ENCODE assay signal across 1 cellular context in the genomic region with DNA sequence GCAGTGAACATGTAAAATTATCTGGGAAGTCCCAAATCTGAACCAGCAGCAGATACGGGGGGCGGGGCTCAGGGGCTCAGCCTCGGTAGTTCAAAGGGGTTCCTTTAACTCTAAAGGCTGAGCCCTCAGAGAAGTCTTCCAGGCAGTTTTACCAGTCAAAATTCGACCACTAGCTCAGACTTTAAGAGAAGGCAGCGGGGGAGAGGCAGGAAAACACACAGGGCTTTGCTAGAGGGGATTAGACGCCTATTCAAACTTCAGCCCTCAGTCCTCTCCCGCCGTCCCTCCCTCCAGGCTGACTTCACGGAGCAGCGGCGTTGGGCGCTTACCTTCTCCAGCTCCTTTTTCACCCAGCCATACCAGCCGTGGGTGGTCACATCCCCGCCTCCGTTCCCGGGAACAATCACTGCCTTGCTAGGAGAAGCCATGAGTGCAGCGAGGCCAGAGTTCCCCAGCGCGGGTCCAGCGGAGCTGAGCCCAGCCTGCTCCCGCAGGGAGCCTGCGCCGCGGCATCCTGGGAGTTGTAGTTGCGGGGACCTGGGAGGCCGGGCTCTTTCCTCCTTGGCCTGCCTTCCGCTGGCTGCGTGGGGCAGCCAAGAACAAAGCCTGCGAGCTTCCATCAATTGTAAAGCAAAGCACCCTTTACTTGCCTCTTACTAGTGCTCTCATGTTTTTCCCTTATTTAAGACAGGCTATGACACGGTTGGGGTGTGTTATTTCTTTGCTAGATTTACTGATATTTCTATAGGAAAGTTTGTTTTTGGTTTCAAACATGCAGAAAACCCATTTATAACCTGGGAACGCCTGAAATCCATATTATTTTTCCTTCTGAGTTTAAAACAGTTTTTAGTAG.
TF ChIP-seq lines count a peak whose summit lies in the region.

Gene RBBP9, minus strand, starts transcription at position 486 of the 853 bp plus-strand sequence. Its CDS starts 58 bp downstream, at position 428.

TF ChIP-seq in H1, 55 proteins besides CTCF, POLR2A, EP300 and RAD21 (continued from another document):
- TF ChIP-seq SRF (IDR thresholded peaks at IDR 0.05; ENCODE audit: low read depth, low read length) (no peak), YY1 (IDR thresholded peaks at IDR 0.05; ENCODE audit: low read depth, low read length) (peak; percentile 99), POLR2AphosphoS5 (IDR thresholded peaks at IDR 0.05; ENCODE audit: low read depth, low read length) (peak; percentile 84), TAF7 (optimal IDR thresholded peaks at IDR 0.05; ENCODE audit: borderline replicate concordance, low read depth, low read length) (peak; percentile 80), TCF12 (IDR thresholded peaks at IDR 0.05; ENCODE audit: low read depth, low read length) (0 out of 2 replicates have a peak, but pooled peaks have one; percentile 42), TBP (IDR thresholded peaks at IDR 0.05; ENCODE audit: low read depth, low read length) (peak; percentile 74), NANOG (IDR thresholded peaks at IDR 0.05; ENCODE audit: insufficient read depth, low read depth, low read length, poor library complexity, severe bottlenecking) (no peak), HDAC2 (IDR thresholded peaks at IDR 0.05; ENCODE audit: borderline replicate concordance in 1 of 2, low read depth in 2 of 2, low read length in 2 of 2) (0 out of 4 replicates have a peak, but pooled peaks of 1 of the 2 experiments have one; percentile 35), SIX5 (IDR thresholded peaks at IDR 0.05; ENCODE audit: low read depth, low read length) (peak; percentile 72), GTF2F1 (IDR thresholded peaks at IDR 0.05; ENCODE audit: borderline replicate concordance, low read depth, low read length) (no peak), EZH2 (IDR thresholded peaks at IDR 0.05; ENCODE audit: low read depth, low read length, severe bottlenecking) (no peak), CEBPB (IDR thresholded peaks at IDR 0.05; ENCODE audit: low read depth, low read length) (no peak), BRCA1 (IDR thresholded peaks at IDR 0.05; ENCODE audit: low read depth, low read length) (no peak; the same call in 1 of the 2 replicates), RBBP5 (IDR thresholded peaks at IDR 0.05; ENCODE audit: borderline replicate concordance, low read depth, low read length) (peak; percentile 76), TEAD4 (IDR thresholded peaks at IDR 0.05; ENCODE audit: low read depth, low read length) (no peak), ZNF274 (IDR thresholded peaks at IDR 0.05; ENCODE audit: borderline replicate concordance, extremely low read depth, low read length) (no peak), RFX5 (IDR thresholded peaks at IDR 0.05; ENCODE audit: borderline replicate concordance, low read depth, low read length) (no peak), ASH2L (IDR thresholded peaks at IDR 0.05; ENCODE audit: low read length) (peak; percentile 79), GABPA (IDR thresholded peaks at IDR 0.05; ENCODE audit: borderline replicate concordance, insufficient read depth, low read length) (no peak), PHF8 (conservative IDR thresholded peaks at IDR 0.05; ENCODE audit: low read depth, low read length) (peak; percentile 77), SP1 (IDR thresholded peaks at IDR 0.05; ENCODE audit: low read depth, low read length) (no peak), KDM4A (IDR thresholded peaks at IDR 0.05; ENCODE audit: low read depth, low read length, severe bottlenecking) (peak; percentile 76), SIN3A (conservative IDR thresholded peaks at IDR 0.05 in 1 of 2, IDR thresholded peaks at IDR 0.05 in 1 of 2; ENCODE audit: low read depth in 1 of 2, low read length in 2 of 2) (peak; percentile 38 to 88; a peak in 2 of 4 replicates), BACH1 (IDR thresholded peaks at IDR 0.05; ENCODE audit: low read length) (no peak), MAX (IDR thresholded peaks at IDR 0.05) (peak; percentile 12; the same call in 1 of the 2 replicates)
- TF ChIP-seq, protein P1, sequence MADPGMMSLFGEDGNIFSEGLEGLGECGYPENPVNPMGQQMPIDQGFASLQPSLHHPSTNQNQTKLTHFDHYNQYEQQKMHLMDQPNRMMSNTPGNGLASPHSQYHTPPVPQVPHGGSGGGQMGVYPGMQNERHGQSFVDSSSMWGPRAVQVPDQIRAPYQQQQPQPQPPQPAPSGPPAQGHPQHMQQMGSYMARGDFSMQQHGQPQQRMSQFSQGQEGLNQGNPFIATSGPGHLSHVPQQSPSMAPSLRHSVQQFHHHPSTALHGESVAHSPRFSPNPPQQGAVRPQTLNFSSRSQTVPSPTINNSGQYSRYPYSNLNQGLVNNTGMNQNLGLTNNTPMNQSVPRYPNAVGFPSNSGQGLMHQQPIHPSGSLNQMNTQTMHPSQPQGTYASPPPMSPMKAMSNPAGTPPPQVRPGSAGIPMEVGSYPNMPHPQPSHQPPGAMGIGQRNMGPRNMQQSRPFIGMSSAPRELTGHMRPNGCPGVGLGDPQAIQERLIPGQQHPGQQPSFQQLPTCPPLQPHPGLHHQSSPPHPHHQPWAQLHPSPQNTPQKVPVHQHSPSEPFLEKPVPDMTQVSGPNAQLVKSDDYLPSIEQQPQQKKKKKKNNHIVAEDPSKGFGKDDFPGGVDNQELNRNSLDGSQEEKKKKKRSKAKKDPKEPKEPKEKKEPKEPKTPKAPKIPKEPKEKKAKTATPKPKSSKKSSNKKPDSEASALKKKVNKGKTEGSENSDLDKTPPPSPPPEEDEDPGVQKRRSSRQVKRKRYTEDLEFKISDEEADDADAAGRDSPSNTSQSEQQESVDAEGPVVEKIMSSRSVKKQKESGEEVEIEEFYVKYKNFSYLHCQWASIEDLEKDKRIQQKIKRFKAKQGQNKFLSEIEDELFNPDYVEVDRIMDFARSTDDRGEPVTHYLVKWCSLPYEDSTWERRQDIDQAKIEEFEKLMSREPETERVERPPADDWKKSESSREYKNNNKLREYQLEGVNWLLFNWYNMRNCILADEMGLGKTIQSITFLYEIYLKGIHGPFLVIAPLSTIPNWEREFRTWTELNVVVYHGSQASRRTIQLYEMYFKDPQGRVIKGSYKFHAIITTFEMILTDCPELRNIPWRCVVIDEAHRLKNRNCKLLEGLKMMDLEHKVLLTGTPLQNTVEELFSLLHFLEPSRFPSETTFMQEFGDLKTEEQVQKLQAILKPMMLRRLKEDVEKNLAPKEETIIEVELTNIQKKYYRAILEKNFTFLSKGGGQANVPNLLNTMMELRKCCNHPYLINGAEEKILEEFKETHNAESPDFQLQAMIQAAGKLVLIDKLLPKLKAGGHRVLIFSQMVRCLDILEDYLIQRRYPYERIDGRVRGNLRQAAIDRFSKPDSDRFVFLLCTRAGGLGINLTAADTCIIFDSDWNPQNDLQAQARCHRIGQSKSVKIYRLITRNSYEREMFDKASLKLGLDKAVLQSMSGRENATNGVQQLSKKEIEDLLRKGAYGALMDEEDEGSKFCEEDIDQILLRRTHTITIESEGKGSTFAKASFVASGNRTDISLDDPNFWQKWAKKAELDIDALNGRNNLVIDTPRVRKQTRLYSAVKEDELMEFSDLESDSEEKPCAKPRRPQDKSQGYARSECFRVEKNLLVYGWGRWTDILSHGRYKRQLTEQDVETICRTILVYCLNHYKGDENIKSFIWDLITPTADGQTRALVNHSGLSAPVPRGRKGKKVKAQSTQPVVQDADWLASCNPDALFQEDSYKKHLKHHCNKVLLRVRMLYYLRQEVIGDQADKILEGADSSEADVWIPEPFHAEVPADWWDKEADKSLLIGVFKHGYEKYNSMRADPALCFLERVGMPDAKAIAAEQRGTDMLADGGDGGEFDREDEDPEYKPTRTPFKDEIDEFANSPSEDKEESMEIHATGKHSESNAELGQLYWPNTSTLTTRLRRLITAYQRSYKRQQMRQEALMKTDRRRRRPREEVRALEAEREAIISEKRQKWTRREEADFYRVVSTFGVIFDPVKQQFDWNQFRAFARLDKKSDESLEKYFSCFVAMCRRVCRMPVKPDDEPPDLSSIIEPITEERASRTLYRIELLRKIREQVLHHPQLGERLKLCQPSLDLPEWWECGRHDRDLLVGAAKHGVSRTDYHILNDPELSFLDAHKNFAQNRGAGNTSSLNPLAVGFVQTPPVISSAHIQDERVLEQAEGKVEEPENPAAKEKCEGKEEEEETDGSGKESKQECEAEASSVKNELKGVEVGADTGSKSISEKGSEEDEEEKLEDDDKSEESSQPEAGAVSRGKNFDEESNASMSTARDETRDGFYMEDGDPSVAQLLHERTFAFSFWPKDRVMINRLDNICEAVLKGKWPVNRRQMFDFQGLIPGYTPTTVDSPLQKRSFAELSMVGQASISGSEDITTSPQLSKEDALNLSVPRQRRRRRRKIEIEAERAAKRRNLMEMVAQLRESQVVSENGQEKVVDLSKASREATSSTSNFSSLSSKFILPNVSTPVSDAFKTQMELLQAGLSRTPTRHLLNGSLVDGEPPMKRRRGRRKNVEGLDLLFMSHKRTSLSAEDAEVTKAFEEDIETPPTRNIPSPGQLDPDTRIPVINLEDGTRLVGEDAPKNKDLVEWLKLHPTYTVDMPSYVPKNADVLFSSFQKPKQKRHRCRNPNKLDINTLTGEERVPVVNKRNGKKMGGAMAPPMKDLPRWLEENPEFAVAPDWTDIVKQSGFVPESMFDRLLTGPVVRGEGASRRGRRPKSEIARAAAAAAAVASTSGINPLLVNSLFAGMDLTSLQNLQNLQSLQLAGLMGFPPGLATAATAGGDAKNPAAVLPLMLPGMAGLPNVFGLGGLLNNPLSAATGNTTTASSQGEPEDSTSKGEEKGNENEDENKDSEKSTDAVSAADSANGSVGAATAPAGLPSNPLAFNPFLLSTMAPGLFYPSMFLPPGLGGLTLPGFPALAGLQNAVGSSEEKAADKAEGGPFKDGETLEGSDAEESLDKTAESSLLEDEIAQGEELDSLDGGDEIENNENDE (IDR thresholded peaks at IDR 0.05; ENCODE audit: insufficient replicate concordance, low read length), result no peak
- TF ChIP-seq, protein P2, sequence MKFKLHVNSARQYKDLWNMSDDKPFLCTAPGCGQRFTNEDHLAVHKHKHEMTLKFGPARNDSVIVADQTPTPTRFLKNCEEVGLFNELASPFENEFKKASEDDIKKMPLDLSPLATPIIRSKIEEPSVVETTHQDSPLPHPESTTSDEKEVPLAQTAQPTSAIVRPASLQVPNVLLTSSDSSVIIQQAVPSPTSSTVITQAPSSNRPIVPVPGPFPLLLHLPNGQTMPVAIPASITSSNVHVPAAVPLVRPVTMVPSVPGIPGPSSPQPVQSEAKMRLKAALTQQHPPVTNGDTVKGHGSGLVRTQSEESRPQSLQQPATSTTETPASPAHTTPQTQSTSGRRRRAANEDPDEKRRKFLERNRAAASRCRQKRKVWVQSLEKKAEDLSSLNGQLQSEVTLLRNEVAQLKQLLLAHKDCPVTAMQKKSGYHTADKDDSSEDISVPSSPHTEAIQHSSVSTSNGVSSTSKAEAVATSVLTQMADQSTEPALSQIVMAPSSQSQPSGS (IDR thresholded peaks at IDR 0.05; ENCODE audit: low read length), result no peak
- TF ChIP-seq, protein P3, sequence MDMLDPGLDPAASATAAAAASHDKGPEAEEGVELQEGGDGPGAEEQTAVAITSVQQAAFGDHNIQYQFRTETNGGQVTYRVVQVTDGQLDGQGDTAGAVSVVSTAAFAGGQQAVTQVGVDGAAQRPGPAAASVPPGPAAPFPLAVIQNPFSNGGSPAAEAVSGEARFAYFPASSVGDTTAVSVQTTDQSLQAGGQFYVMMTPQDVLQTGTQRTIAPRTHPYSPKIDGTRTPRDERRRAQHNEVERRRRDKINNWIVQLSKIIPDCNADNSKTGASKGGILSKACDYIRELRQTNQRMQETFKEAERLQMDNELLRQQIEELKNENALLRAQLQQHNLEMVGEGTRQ (IDR thresholded peaks at IDR 0.05; ENCODE audit: low read length), result peak; percentile 18; the same call in 1 of the 2 replicates
- TF ChIP-seq, protein P4, sequence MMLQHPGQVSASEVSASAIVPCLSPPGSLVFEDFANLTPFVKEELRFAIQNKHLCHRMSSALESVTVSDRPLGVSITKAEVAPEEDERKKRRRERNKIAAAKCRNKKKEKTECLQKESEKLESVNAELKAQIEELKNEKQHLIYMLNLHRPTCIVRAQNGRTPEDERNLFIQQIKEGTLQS (IDR thresholded peaks at IDR 0.05; ENCODE audit: insufficient read depth, low read depth, low read length), result no peak
